ENCODE assay signal across 24 cellular contexts in genomic region chr14:73394317-73394716, GRCh38.
"Had no signal": no experiment of that assay in that cellular context is flagged by ENCODE, and none has a peak within 500 bp of the region (broad histone marks: within the 10 kb centered on the region; RNA-seq: fewer than 3 reads in every experiment).

No MANE protein-coding gene starts in this region.

- H3K27ac Mint-ChIP-seq: activated B cell treated with CpG ODN at 0.5 μM for 24 hours; activated CD8-positive, alpha-beta T cell treated with anti-CD3 and anti-CD28 coated beads for 36 hours; activated naive CD4-positive, alpha-beta T cell treated with anti-CD3 and anti-CD28 coated beads, Interleukin-2, amount 50 U/mL, for 24 hours; activated naive CD8-positive, alpha-beta T cell treated with anti-CD3 and anti-CD28 coated beads, Interleukin-2, amount 50 U/mL, for 24 hours; activated T-helper 17 cell treated with anti-CD3 and anti-CD28 coated beads, Interleukin-2, amount 50 U/mL, for 72 hours; dendritic cell treated with granulocyte-macrophage colony-stimulating factor and Interleukin-4, amounts not matched to agents 40 ng/mL and 50 ng/mL, for 4 days; endodermal cell had no signal

- H3K27me3 ChIP-seq: esophagus muscularis mucosa, foreskin keratinocyte, heart right ventricle, right atrium auricular region, transverse colon had no signal

- ATAC-seq: activated CD8-positive, alpha-beta T cell treated with anti-CD3 and anti-CD28 coated beads for 36 hours; activated naive CD8-positive, alpha-beta T cell treated with anti-CD3 and anti-CD28 coated beads, Interleukin-2, amount 50 U/mL, for 24 hours; activated T-cell treated with anti-CD3 and anti-CD28 coated beads, Interleukin-2, amount 50 U/mL, for 4 hours; activated T-helper 17 cell treated with anti-CD3 and anti-CD28 coated beads, Interleukin-2, amount 50 U/mL, for 72 hours; foreskin keratinocyte; heart right ventricle; mucosa of descending colon; psoas muscle had no signal

- H3K9me3 Mint-ChIP-seq: activated B cell treated with CpG ODN at 0.5 μM for 24 hours; activated CD8-positive, alpha-beta T cell treated with anti-CD3 and anti-CD28 coated beads for 36 hours; activated naive CD4-positive, alpha-beta T cell treated with anti-CD3 and anti-CD28 coated beads, Interleukin-2, amount 50 U/mL, for 24 hours; activated naive CD8-positive, alpha-beta T cell treated with anti-CD3 and anti-CD28 coated beads, Interleukin-2, amount 50 U/mL, for 24 hours; activated T-cell treated with anti-CD3 and anti-CD28 coated beads, Interleukin-2, amount 50 U/mL, for 4 hours; activated T-helper 17 cell treated with anti-CD3 and anti-CD28 coated beads, Interleukin-2, amount 50 U/mL, for 72 hours; dendritic cell treated with granulocyte-macrophage colony-stimulating factor and Interleukin-4, amounts not matched to agents 40 ng/mL and 50 ng/mL, for 4 days; endodermal cell had no signal

- H3K27me3 Mint-ChIP-seq: activated B cell treated with CpG ODN at 0.5 μM for 24 hours; activated CD8-positive, alpha-beta T cell treated with anti-CD3 and anti-CD28 coated beads for 36 hours; activated naive CD4-positive, alpha-beta T cell treated with anti-CD3 and anti-CD28 coated beads, Interleukin-2, amount 50 U/mL, for 24 hours; activated naive CD8-positive, alpha-beta T cell treated with anti-CD3 and anti-CD28 coated beads, Interleukin-2, amount 50 U/mL, for 24 hours; activated T-helper 17 cell treated with anti-CD3 and anti-CD28 coated beads, Interleukin-2, amount 50 U/mL, for 72 hours; dendritic cell treated with granulocyte-macrophage colony-stimulating factor and Interleukin-4, amounts not matched to agents 40 ng/mL and 50 ng/mL, for 4 days had no signal

- DNase-seq: activated B cell treated with CpG ODN at 0.5 μM for 24 hours; activated CD4-positive, alpha-beta T cell treated with anti-CD3 and anti-CD28 coated beads, Interleukin-2, amount 50 U/mL, for 1 hour; activated CD8-positive, alpha-beta T cell treated with anti-CD3 and anti-CD28 coated beads for 36 hours; activated naive CD8-positive, alpha-beta T cell treated with anti-CD3 and anti-CD28 coated beads, Interleukin-2, amount 50 U/mL, for 24 hours; activated T-cell treated with anti-CD3 and anti-CD28 coated beads, Interleukin-2, amount 50 U/mL, for 4 hours; amygdala; central memory CD4-positive, alpha-beta T cell; endodermal cell; foreskin keratinocyte; heart right ventricle; left ventricle myocardium inferior; mucosa of descending colon; psoas muscle; stimulated activated CD4-positive, alpha-beta T cell treated with anti-CD3 and anti-CD28 coated beads, Interleukin-15, amount 100 ng/mL, for 24 hours; stimulated activated CD4-positive, alpha-beta T cell treated with anti-CD3 and anti-CD28 coated beads, Interleukin-2, amount 100 ng/mL, for 24 hours; stimulated activated naive CD4-positive, alpha-beta T cell treated with Interleukin-2 at 50 U/mL for 16 hours; transverse colon had no signal

- H3K4me3 Mint-ChIP-seq: activated B cell treated with CpG ODN at 0.5 μM for 24 hours; activated CD8-positive, alpha-beta T cell treated with anti-CD3 and anti-CD28 coated beads for 36 hours; activated naive CD4-positive, alpha-beta T cell treated with anti-CD3 and anti-CD28 coated beads, Interleukin-2, amount 50 U/mL, for 24 hours; activated naive CD8-positive, alpha-beta T cell treated with anti-CD3 and anti-CD28 coated beads, Interleukin-2, amount 50 U/mL, for 24 hours; activated T-cell treated with anti-CD3 and anti-CD28 coated beads, Interleukin-2, amount 50 U/mL, for 4 hours; activated T-helper 17 cell treated with anti-CD3 and anti-CD28 coated beads, Interleukin-2, amount 50 U/mL, for 72 hours; dendritic cell treated with granulocyte-macrophage colony-stimulating factor and Interleukin-4, amounts not matched to agents 40 ng/mL and 50 ng/mL, for 4 days; endodermal cell had no signal

- H3K9me3 ChIP-seq: esophagus muscularis mucosa, heart right ventricle, left ventricle myocardium inferior, mucosa of descending colon, psoas muscle, right atrium auricular region, transverse colon had no signal

- H3K27ac ChIP-seq: esophagus muscularis mucosa, foreskin keratinocyte, heart right ventricle, left ventricle myocardium inferior, parathyroid adenoma, psoas muscle, right atrium auricular region, transverse colon had no signal

- H3K4me3 ChIP-seq: esophagus muscularis mucosa, heart right ventricle, left ventricle myocardium inferior, lung, mucosa of descending colon, psoas muscle, right atrium auricular region, transverse colon had no signal

- H3K36me3 ChIP-seq: esophagus muscularis mucosa, left ventricle myocardium inferior, right atrium auricular region, transverse colon had no signal

- H3K4me1 ChIP-seq: foreskin keratinocyte, parathyroid adenoma, right atrium auricular region had no signal
